Comparison of ENCODE assay signal across 28 cellular contexts in genomic region chr5:129241755-129242154, GRCh38.
A peak's percentile ranks its signal among the peaks of the same experiment; 100 is the strongest.
DNase-seq lines count a peak whose midpoint lies in the region; ATAC-seq and TF ChIP-seq lines count a peak whose summit lies in the region.
"Had no signal": no experiment of that assay in that cellular context is flagged by ENCODE, and none has a peak within 500 bp of the region (broad histone marks: within the 10 kb centered on the region; RNA-seq: fewer than 3 reads in every experiment).

No MANE protein-coding gene starts in this region.

- no peaks in the 10 kb centered on the region for H3F3A ChIP-seq in neural progenitor cell (ENCODE audit: low read depth)

- TF ChIP-seq CTCF in WTC11 (IDR thresholded peaks at IDR 0.05) (no peak), neural progenitor cell (IDR thresholded peaks at IDR 0.05) (no peak)

- no peak overlapping the region for H2AFZ ChIP-seq in neural progenitor cell (replicated peaks)

- H3K36me3 Mint-ChIP-seq in WTC11 (no peaks in the 10 kb centered on the region), neural progenitor cell (no peaks in the 10 kb centered on the region)
- H3K36me3 Mint-ChIP-seq: CD14-positive monocyte had no signal

- H3K9me3 Mint-ChIP-seq in WTC11 (no peaks in the 10 kb centered on the region), neural progenitor cell (no peaks in the 10 kb centered on the region)

- no peaks in the 10 kb centered on the region for H3K79me2 ChIP-seq in neural progenitor cell (ENCODE audit: low read depth)

- no peak overlapping the region for H3K4me2 ChIP-seq in neural progenitor cell

- peak; percentile 33 for DNase-seq in SIG-M5 treated with dmso at 0.1 percent for 504 hours (lab: John Stamatoyannopoulos, UW; ENCODE audit: unreplicated experiment)
- DNase-seq in SIG-M5 (lab: John Stamatoyannopoulos, UW) = no peak
- DNase-seq in WTC11 (ENCODE audit: low spot score) = no peak
- peak; percentile 23 for DNase-seq in left kidney (ENCODE audit: low read depth, low spot score)
- DNase-seq in left cardiac atrium = no peak
- no peak for DNase-seq in neural progenitor cell (ENCODE audit: low spot score)
- DNase-seq in Right ventricle myocardium superior = no peak
- DNase-seq: 8988T; ACHN; BE2C; CD8-positive, alpha-beta memory T cell; DMS 273 treated with DMSO at 0.1 percent for 48 hours; GOT3; Kasumi-1; MV-4-11; NCI-H1105; NCI-H1436 treated with DMSO at 0.1 percent for 48 hours; NCI-H187 treated with DMSO at 0.1 percent for 48 hours; NCI-H2107; NCI-H524; NCI-H82; NK-92 treated with Interleukin-12 subunit alpha and Interleukin-12 subunit beta, amount 100 ng/mL, for 24 hours; PC-3 had no signal

- H3K9me3 ChIP-seq in neural progenitor cell (ENCODE audit: low read depth) = no peaks in the 10 kb centered on the region
- H3K9me3 ChIP-seq: BE2C had no signal

- H3K9ac ChIP-seq in neural progenitor cell = no peak overlapping the region

- POLR2A ChIA-PET in WTC11 (lab: Charles Lee) = no interaction called here

- H3K27ac Mint-ChIP-seq in WTC11 = no peak overlapping the region
- H3K27ac Mint-ChIP-seq in neural progenitor cell = no peak overlapping the region
- H3K27ac Mint-ChIP-seq: CD14-positive monocyte; CD8-positive, alpha-beta memory T cell had no signal

- H3K4me3 Mint-ChIP-seq in WTC11 (no peak overlapping the region), neural progenitor cell (no peak overlapping the region)
- H3K4me3 Mint-ChIP-seq: CD14-positive monocyte; CD8-positive, alpha-beta memory T cell had no signal

- H3K4me3 ChIP-seq in neural progenitor cell = no peak overlapping the region
- H3K4me3 ChIP-seq: K562 had no signal

- CTCF ChIA-PET in WTC11 (lab: Charles Lee) = no interaction called here

- no peaks in the 10 kb centered on the region for H4K20me1 ChIP-seq in neural progenitor cell (ENCODE audit: low read depth)

- no peak overlapping the region for H3K27ac ChIP-seq in neural progenitor cell

- H3K4me1 Mint-ChIP-seq in WTC11 (peaks cover 7% of the 10 kb centered on the region; the same call in 1 of the 2 replicates), neural progenitor cell (no peaks in the 10 kb centered on the region)
- H3K4me1 Mint-ChIP-seq: CD14-positive monocyte; CD8-positive, alpha-beta memory T cell had no signal

- no peaks in the 10 kb centered on the region for H3K36me3 ChIP-seq in neural progenitor cell
- H3K36me3 ChIP-seq: BE2C had no signal

- intact Hi-C loops in left cardiac atrium (cut with DNase I) = no loop called here
- intact Hi-C loops in Right ventricle myocardium superior (cut with DNase I) = no loop called here

- H3K27me3 Mint-ChIP-seq in WTC11 (ENCODE audit: low read depth) (no peaks in the 10 kb centered on the region), neural progenitor cell (ENCODE audit: insufficient read depth, low read depth) (no peaks in the 10 kb centered on the region)
- H3K27me3 Mint-ChIP-seq: CD8-positive, alpha-beta memory T cell had no signal

- H3K4me1 ChIP-seq in neural progenitor cell = no peaks in the 10 kb centered on the region
- H3K4me1 ChIP-seq: BE2C had no signal

- no peaks in the 10 kb centered on the region for H3K27me3 ChIP-seq in neural progenitor cell
- H3K27me3 ChIP-seq: BE2C had no signal

- peak; percentile 84 for ATAC-seq in WTC11
- ATAC-seq in HG03565 (IDR thresholded peaks at IDR 0.05; ENCODE audit: unreplicated experiment) = no peak
- ATAC-seq in left cardiac atrium = no peak
- ATAC-seq in Right ventricle myocardium superior (ENCODE audit: poor library complexity) = no peak
- ATAC-seq: HCT116, K562, PC-3, Right ventricle myocardium inferior had no signal

TF ChIP-seq in WTC11, 78 proteins besides CTCF, POLR2A, EP300 and RAD21:
- TF ChIP-seq ETV6 (CRISPR knock-in tag; IDR thresholded peaks at IDR 0.05) = no peak
- TF ChIP-seq ELF4 (CRISPR knock-in tag; IDR thresholded peaks at IDR 0.05; ENCODE audit: low read depth) = no peak
- no peak for TF ChIP-seq MXD4 (CRISPR knock-in tag; IDR thresholded peaks at IDR 0.05; ENCODE audit: borderline replicate concordance)
- TF ChIP-seq NFATC4 (CRISPR knock-in tag; IDR thresholded peaks at IDR 0.05) = no peak
- TF ChIP-seq ZNF121 (CRISPR knock-in tag; IDR thresholded peaks at IDR 0.05) = no peak
- TF ChIP-seq ATF2 (CRISPR knock-in tag; IDR thresholded peaks at IDR 0.05; ENCODE audit: borderline replicate concordance, low read depth) = no peak

Comparison
In these comparisons a context has a peak if more than half of its experiments do, and no peak if none do; other contexts are left out.
1. DNase-seq: peak in SIG-M5 treated with dmso at 0.1 percent for 504 hours (single experiment) and left kidney (single experiment); none in SIG-M5 (single experiment), WTC11 (single experiment), left cardiac atrium (single experiment), neural progenitor cell (single experiment) and Right ventricle myocardium superior (single experiment).